Comparison of ENCODE assay signal across 11 cellular contexts in genomic region chr18:13450289-13451207, GRCh38.
A peak's percentile ranks its signal among the peaks of the same experiment; 100 is the strongest.
DNase-seq lines count a peak whose midpoint lies in the region; ATAC-seq and FAIRE-seq lines count a peak whose summit lies in the region.
"Had no signal": no experiment of that assay in that cellular context is flagged by ENCODE, and none has a peak within 500 bp of the region (broad histone marks: within the 10 kb centered on the region; RNA-seq: fewer than 3 reads in every experiment).

No MANE protein-coding gene starts in this region.

- ATAC-seq in left cardiac atrium (no peak), HG02840 (IDR thresholded peaks at IDR 0.05; ENCODE audit: low FRiP score, unreplicated experiment) (peak; percentile 50), T-helper 17 cell (no peak), GM21360 (IDR thresholded peaks at IDR 0.05; ENCODE audit: unreplicated experiment) (no peak)

- FAIRE-seq in HTR-8/SVneo (lab: Jason Lieb, UNC): no peak

- H3K27ac Mint-ChIP-seq in T-helper 17 cell: peak overlapping the region; percentile 37

- DNase-seq in cardiac septum (ENCODE audit: low spot score) (peak; percentile 61), left cardiac atrium (no peak), T-helper 17 cell (no peak), T-helper 1 cell (no peak), NCI-H1436 (lab: John Stamatoyannopoulos, UW) (no peak), HTR-8/SVneo (ENCODE audit: insufficient read length, low spot score) (no peak)
- DNase-seq: glutamatergic neuron, Karpas-422 had no signal

- H3K27me3 Mint-ChIP-seq in T-helper 17 cell: no peaks in the 10 kb centered on the region

- H3K9me3 ChIP-seq in T-helper 17 cell (ENCODE audit: control insufficient read depth, low read length, poor library complexity, severe bottlenecking): no peaks in the 10 kb centered on the region

- intact Hi-C loops in cardiac septum (cut with DNase I): loop anchor here (5.0 kb wide), 2 partner anchors 52 to 228 kb away; no protein-coding TSS in a partner anchor
- intact Hi-C loops in left cardiac atrium (cut with DNase I): loop anchor here in 1 of 2 donors (5.0 kb wide), 1 partner anchor 52 kb away; no protein-coding TSS in a partner anchor

- peaks cover 3% of the 10 kb centered on the region for H3K36me3 Mint-ChIP-seq in T-helper 17 cell (ENCODE audit: low read depth)

- H3K4me3 Mint-ChIP-seq in T-helper 17 cell: peak overlapping the region; percentile 43
- H3K4me3 Mint-ChIP-seq: neural crest cell had no signal

- peaks cover 40% of the 10 kb centered on the region for H3K4me1 Mint-ChIP-seq in T-helper 17 cell
